In the genomic region with DNA sequence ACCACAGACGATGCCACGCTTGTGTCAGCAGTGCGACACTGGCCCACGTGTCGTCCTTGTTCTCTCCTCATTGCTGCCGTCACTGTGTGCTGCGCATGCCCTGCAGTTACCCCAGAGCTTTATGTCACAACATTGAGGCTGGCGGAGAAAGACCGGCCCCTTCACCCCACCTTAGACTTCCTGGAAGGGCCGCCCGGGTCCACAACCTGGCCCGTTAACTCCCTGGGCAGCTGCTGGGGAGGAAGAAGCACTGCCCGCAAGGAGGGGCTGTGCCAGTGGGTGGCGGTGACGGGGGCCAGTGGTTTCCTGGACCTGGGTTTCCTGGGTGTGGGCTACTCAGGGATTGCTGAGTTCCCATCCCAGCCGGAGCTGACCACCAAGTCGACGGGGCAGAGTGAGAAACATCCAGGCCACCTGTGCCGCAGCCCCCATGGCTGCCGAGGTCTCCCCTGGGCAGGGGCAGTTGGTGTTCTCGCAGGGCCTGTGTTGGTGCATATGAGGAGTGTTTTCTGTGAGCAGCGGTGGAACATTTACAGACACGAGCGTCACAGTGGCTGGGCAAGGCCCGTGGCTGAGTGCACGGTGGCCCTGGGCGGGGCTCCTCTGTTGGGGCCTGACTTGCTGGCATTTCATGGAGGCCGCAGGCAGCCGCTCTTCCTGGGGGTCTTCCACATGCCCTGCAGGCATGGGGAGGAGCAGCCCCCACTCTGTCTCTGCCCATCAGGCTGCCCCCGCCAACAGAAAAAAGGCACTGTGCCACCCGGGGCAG, we compare ENCODE assay signal across 1 cellular context.
TF ChIP-seq lines count a peak whose summit lies in the region.

No MANE protein-coding gene starts in this region.

TF ChIP-seq in HepG2, 621 proteins besides CTCF, POLR2A, EP300 and RAD21:
- TF ChIP-seq SP5 (CRISPR knock-in tag; IDR thresholded peaks at IDR 0.05; ENCODE audit: borderline replicate concordance, low read depth) (no peak), SOX5 (CRISPR knock-in tag; IDR thresholded peaks at IDR 0.05; ENCODE audit: borderline replicate concordance) (no peak), RBM39 (IDR thresholded peaks at IDR 0.05; ENCODE audit: low read depth, low read length, poor library complexity, severe bottlenecking) (no peak), NFYB (CRISPR knock-in tag; IDR thresholded peaks at IDR 0.05) (no peak)
TF ChIP-seq in HepG2: peak in this region for 0.
